8 cellular contexts compared by ENCODE assay signal in genomic region chr15:57751177-57751800, GRCh38. TPM values are rescaled to one million over a fixed set of nuclear protein-coding genes. Genes with fewer than 3 reads are reported as not detected.
DNase-seq lines count a peak whose midpoint lies in the region; ATAC-seq and TF ChIP-seq lines count a peak whose summit lies in the region.

No MANE protein-coding gene starts in this region.

- TF ChIP-seq EP300 in sigmoid colon (IDR thresholded peaks at IDR 0.05): no peak

- no peak overlapping the region for H3K27ac ChIP-seq in foreskin keratinocyte
- H3K27ac ChIP-seq in sigmoid colon: peak overlapping the region in 2 of 4 donors; percentile 63 to 72

- H3K4me3 ChIP-seq in sigmoid colon: no peak overlapping the region

- no peaks in the 10 kb centered on the region for H3K4me1 ChIP-seq in foreskin keratinocyte
- H3K4me1 ChIP-seq in sigmoid colon: peaks cover 0 to 23% (median 13%) of the 10 kb centered on the region in 4 donors

- TF ChIP-seq POLR2A in sigmoid colon (IDR thresholded peaks at IDR 0.05): no peak

- H3K36me3 ChIP-seq in sigmoid colon: no peaks in the 10 kb centered on the region

- H3K27me3 ChIP-seq in foreskin keratinocyte (peaks cover 2% of the 10 kb centered on the region), sigmoid colon (no peaks in the 10 kb centered on the region)

- H3K9me3 ChIP-seq in sigmoid colon: no peaks in the 10 kb centered on the region

- DNase-seq in GM20000 (ENCODE audit: low spot score): peak; percentile 16
- DNase-seq in RPMI8226: peak; percentile 18
- DNase-seq in foreskin keratinocyte: peak in 1 of 2 donors; percentile 51
- DNase-seq in sigmoid colon: no peak
- DNase-seq in KG1 (lab: John Stamatoyannopoulos, UW): no peak
- no peak for DNase-seq in activated effector memory CD4-positive, alpha-beta T cell treated with anti-CD3 and anti-CD28 coated beads, Interleukin-2, amount 50 U/mL, for 16 hours
- no peak for DNase-seq in NCI-H2107 (lab: John Stamatoyannopoulos, UW)
- no peak for DNase-seq in NCI-H345 treated with DMSO at 0.1 percent for 48 hours (lab: John Stamatoyannopoulos, UW; ENCODE audit: unreplicated experiment)

- ATAC-seq in foreskin keratinocyte: no peak

- 32 to 36% methylated on average over 3 of the region's 3 CpGs for WGBS in sigmoid colon, 2 donors

- intact Hi-C loops in sigmoid colon (cut with DNase I): loop anchor here (5.0 kb wide), 1 partner anchor 316 kb away; the partner anchor contains the start of gene ALDH1A2

- no peak for TF ChIP-seq CTCF in GM20000 (IDR thresholded peaks at IDR 0.05; ENCODE audit: extremely low read depth, missing control alignments)
- peak; percentile 88 for TF ChIP-seq CTCF in foreskin keratinocyte (conservative IDR thresholded peaks at IDR 0.05)
- TF ChIP-seq CTCF in sigmoid colon (IDR thresholded peaks at IDR 0.05): peak in 3 of 4 experiments; percentile 18 to 46 (median 19)

RNA-seq across cellular contexts. Expression of gene POLR2M, which starts 44.8 kb away (rescaled TPM):
- total RNA-seq in foreskin keratinocyte (43.4 and 55.6 TPM in 2 replicates), sigmoid colon (100 to 1,000 TPM in 3 of 4 donors, 10 to 100 TPM in 1; 80.6 to 264 (median 194) TPM)
- polyA plus RNA-seq in foreskin keratinocyte (13.2 and 14.0 TPM in 2 replicates), sigmoid colon (100 to 1,000 TPM in 1 of 3 donors, 10 to 100 TPM in 2; 42.0 to 119 (median 81.1) TPM)

Comparison
In these comparisons a context has a peak if more than half of its experiments do, and no peak if none do; other contexts are left out.
1. DNase-seq: peak in GM20000 (single experiment) and RPMI8226 (single experiment); none in sigmoid colon (single experiment), KG1 (single experiment), activated effector memory CD4-positive, alpha-beta T cell treated with anti-CD3 and anti-CD28 coated beads, Interleukin-2, amount 50 U/mL, for 16 hours (single experiment), NCI-H2107 (single experiment) and NCI-H345 treated with DMSO at 0.1 percent for 48 hours (single experiment).